In genomic region chr7:119931230-119931824, GRCh38 we compare ENCODE assay signal across 21 cellular contexts.
"Had no signal": no experiment of that assay in that cellular context is flagged by ENCODE, and none has a peak within 500 bp of the region (broad histone marks: within the 10 kb centered on the region; RNA-seq: fewer than 3 reads in every experiment).

No MANE protein-coding gene starts in this region.

- H3K9me3 ChIP-seq: colonic mucosa, esophagus squamous epithelium, left ventricle myocardium inferior, neutrophil, psoas muscle, sigmoid colon, suprapubic skin, thyroid gland, upper lobe of left lung, uterus had no signal

- H3K4me3 ChIP-seq: colonic mucosa, esophagus squamous epithelium, left ventricle myocardium inferior, lung, psoas muscle, sigmoid colon, suprapubic skin, thyroid gland, upper lobe of left lung, uterus had no signal

- DNase-seq: colonic mucosa; dermis blood vessel endothelial cell; esophagus squamous epithelium; foreskin keratinocyte; kidney; left cardiac atrium; left ventricle myocardium inferior; mesenchymal stem cell; naive thymus-derived CD4-positive, alpha-beta T cell; nephron progenitor cell; psoas muscle; sigmoid colon; small intestine; stimulated activated CD4-positive, alpha-beta T cell treated with anti-CD3 and anti-CD28 coated beads, Interleukin-12 subunit alpha, Interleukin-12 subunit beta, amount 100 ng/mL, for 4 hours; stimulated activated naive CD4-positive, alpha-beta T cell treated with Interleukin-2 at 50 U/mL for 16 hours; thyroid gland; upper lobe of left lung; uterus had no signal

- H3K4me1 ChIP-seq: colonic mucosa, esophagus squamous epithelium, foreskin keratinocyte, left ventricle myocardium inferior, psoas muscle, sigmoid colon, suprapubic skin, thyroid gland, upper lobe of left lung, uterus had no signal

- H3K27ac Mint-ChIP-seq: naive thymus-derived CD4-positive, alpha-beta T cell; nephron progenitor cell had no signal

- H3K4me3 Mint-ChIP-seq: naive thymus-derived CD4-positive, alpha-beta T cell; nephron progenitor cell had no signal

- H3K27ac ChIP-seq: colonic mucosa, esophagus squamous epithelium, foreskin keratinocyte, left ventricle myocardium inferior, neutrophil, psoas muscle, sigmoid colon, suprapubic skin, thyroid gland, upper lobe of left lung, uterus had no signal

- FAIRE-seq: kidney, small intestine had no signal

- H3K36me3 Mint-ChIP-seq: naive thymus-derived CD4-positive, alpha-beta T cell had no signal

- H3K27me3 ChIP-seq: colonic mucosa, esophagus squamous epithelium, foreskin keratinocyte, neutrophil, sigmoid colon, suprapubic skin, thyroid gland, upper lobe of left lung, uterus had no signal

- ATAC-seq: foreskin keratinocyte; left cardiac atrium; naive thymus-derived CD4-positive, alpha-beta T cell; psoas muscle had no signal

- H3K4me1 Mint-ChIP-seq: naive thymus-derived CD4-positive, alpha-beta T cell; nephron progenitor cell had no signal

- H3K9me3 Mint-ChIP-seq: nephron progenitor cell had no signal

- H3K36me3 ChIP-seq: colonic mucosa, esophagus squamous epithelium, left ventricle myocardium inferior, neutrophil, sigmoid colon, suprapubic skin, thyroid gland, upper lobe of left lung, uterus had no signal

- H3K27me3 Mint-ChIP-seq: naive thymus-derived CD4-positive, alpha-beta T cell had no signal
